Comparison of ENCODE assay signal across 8 cellular contexts in genomic region chr7:38358273-38358766, GRCh38.
DNase-seq lines count a peak whose midpoint lies in the region; ATAC-seq and TF ChIP-seq lines count a peak whose summit lies in the region.
"Not testable (repeated sequence)": the region's sequence is repeated elsewhere in the genome, so short reads cannot be mapped to it uniquely, and the experiment has no call there.

No MANE protein-coding gene starts in this region.

- intact Hi-C loops in activated B cell treated with CpG ODN at 0.5 μM for 24 hours (cut with micrococcal nuclease) = loop anchor here (2.0 kb wide), 1 partner anchor 16 kb away; no protein-coding TSS in a partner anchor
- intact Hi-C loops in activated naive CD4-positive, alpha-beta T cell treated with anti-CD3 and anti-CD28 coated beads for 36 hours (cut with micrococcal nuclease) = loop anchor here (1.0 kb wide), 1 partner anchor 13 kb away; no protein-coding TSS in a partner anchor

- CTCF ChIA-PET in activated B cell treated with CpG ODN at 0.5 μM for 24 hours (lab: Charles Lee) = interaction anchor here (0.7 to 2.7 kb wide), 7 partner anchors 9 to 143 kb away, joined by 5 to 12 read pairs (median 6); no protein-coding TSS in a partner anchor
- CTCF ChIA-PET in activated naive CD4-positive, alpha-beta T cell treated with anti-CD3 and anti-CD28 coated beads for 36 hours (lab: Charles Lee) = interaction anchor here (1.0 to 3.0 kb wide), 10 partner anchors 9 to 250 kb away, joined by 3 to 19 read pairs (median 4); no protein-coding TSS in a partner anchor

- not testable (repeated sequence) for H3K9me3 ChIP-seq in gastroesophageal sphincter, upper lobe of left lung

- whole genome bisulfite sequencing in gastroesophageal sphincter (ENCODE audit: low coverage in 1 of 2), 2 donors = 61 to 83% methylated on average over 2 to 5 of the region's 5 CpGs
- 70% methylated on average over 5 of the region's 5 CpGs for WGBS in upper lobe of left lung, 2 donors

- peak overlapping the region; percentile 79 for H3K4me3 Mint-ChIP-seq in activated B cell treated with CpG ODN at 0.5 μM for 24 hours
- H3K4me3 Mint-ChIP-seq in activated naive CD4-positive, alpha-beta T cell treated with anti-CD3 and anti-CD28 coated beads for 36 hours = peak overlapping the region; percentile 91
- H3K4me3 Mint-ChIP-seq in nephron = not testable (repeated sequence)

- H3K27ac ChIP-seq in gastroesophageal sphincter (peak overlapping the region in 1 of 4 donors; percentile 3), upper lobe of left lung (peak overlapping the region in 3 of 4 donors; percentile 38 to 75 (median 38))

- H3K36me3 ChIP-seq in gastroesophageal sphincter, upper lobe of left lung: not testable (repeated sequence)

- H3K27ac Mint-ChIP-seq in activated B cell treated with CpG ODN at 0.5 μM for 24 hours (peak overlapping the region; percentile 87), nephron (peak overlapping the region; percentile 10 to 30 (median 11))
- peak overlapping the region; percentile 94 for H3K27ac Mint-ChIP-seq in activated naive CD4-positive, alpha-beta T cell treated with anti-CD3 and anti-CD28 coated beads for 36 hours

- peak; percentile 36 for DNase-seq in NCI-H510A (lab: John Stamatoyannopoulos, UW)
- not testable (repeated sequence) for DNase-seq in activated B cell treated with CpG ODN at 0.5 μM for 24 hours
- DNase-seq in activated naive CD4-positive, alpha-beta T cell treated with anti-CD3 and anti-CD28 coated beads for 36 hours = peak; percentile 72
- DNase-seq in upper lobe of left lung = peak in 1 of 2 donors; percentile 35

- not testable (repeated sequence) for H3K9me3 Mint-ChIP-seq in activated B cell treated with CpG ODN at 0.5 μM for 24 hours; activated naive CD4-positive, alpha-beta T cell treated with anti-CD3 and anti-CD28 coated beads for 36 hours; nephron

- not testable (repeated sequence) for H3K36me3 Mint-ChIP-seq in activated B cell treated with CpG ODN at 0.5 μM for 24 hours (ENCODE audit: low read depth); nephron (ENCODE audit: low read depth)
- peaks cover 11% of the 10 kb centered on the region for H3K36me3 Mint-ChIP-seq in activated naive CD4-positive, alpha-beta T cell treated with anti-CD3 and anti-CD28 coated beads for 36 hours (ENCODE audit: low read depth)

- not testable (repeated sequence) for TF ChIP-seq POLR2A in gastroesophageal sphincter (IDR thresholded peaks at IDR 0.05); upper lobe of left lung (IDR thresholded peaks at IDR 0.05)

- H3K4me1 Mint-ChIP-seq in activated B cell treated with CpG ODN at 0.5 μM for 24 hours (peaks cover 60% of the 10 kb centered on the region), nephron (peaks cover 16% of the 10 kb centered on the region)
- peaks cover 38% of the 10 kb centered on the region for H3K4me1 Mint-ChIP-seq in activated naive CD4-positive, alpha-beta T cell treated with anti-CD3 and anti-CD28 coated beads for 36 hours (ENCODE audit: low read depth)

- H3K4me3 ChIP-seq in GM12875 (ENCODE audit: low read depth, low read length) (peak overlapping the region; percentile 39), upper lobe of left lung (peak overlapping the region in 1 of 4 donors; percentile 28)
- not testable (repeated sequence) for H3K4me3 ChIP-seq in gastroesophageal sphincter

- not testable (repeated sequence) for TF ChIP-seq CTCF in GM12875 (IDR thresholded peaks at IDR 0.05; ENCODE audit: borderline replicate concordance, insufficient read depth, low read depth, low read length); activated B cell treated with CpG ODN at 0.5 μM for 24 hours (IDR thresholded peaks at IDR 0.05); gastroesophageal sphincter (IDR thresholded peaks at IDR 0.05); nephron (IDR thresholded peaks at IDR 0.05; ENCODE audit: unreplicated experiment in 3 of 3); upper lobe of left lung (IDR thresholded peaks at IDR 0.05)

- POLR2A ChIA-PET in activated B cell treated with CpG ODN at 0.5 μM for 24 hours (lab: Charles Lee) = not testable (repeated sequence)

- H3K27me3 Mint-ChIP-seq in activated B cell treated with CpG ODN at 0.5 μM for 24 hours; activated naive CD4-positive, alpha-beta T cell treated with anti-CD3 and anti-CD28 coated beads for 36 hours (ENCODE audit: low read depth); nephron (ENCODE audit: low read depth): not testable (repeated sequence)

- not testable (repeated sequence) for H3K27me3 ChIP-seq in gastroesophageal sphincter, upper lobe of left lung

- H3K4me1 ChIP-seq in gastroesophageal sphincter = not testable (repeated sequence)
- H3K4me1 ChIP-seq in upper lobe of left lung = peaks cover 0 to 10% (median 5%) of the 10 kb centered on the region in 4 donors

- ATAC-seq in GM21723 (IDR thresholded peaks at IDR 0.05; ENCODE audit: unreplicated experiment) = peak; percentile 43
- peak; percentile 53 for ATAC-seq in activated B cell treated with CpG ODN at 0.5 μM for 24 hours (ENCODE audit: low read depth)
- ATAC-seq in gastroesophageal sphincter = peak; percentile 31
- ATAC-seq in upper lobe of left lung (ENCODE audit: low FRiP score in 2 of 2) = not testable (repeated sequence)

- TF ChIP-seq EP300 in gastroesophageal sphincter (IDR thresholded peaks at IDR 0.05); upper lobe of left lung (IDR thresholded peaks at IDR 0.05): not testable (repeated sequence)

Comparison
In these comparisons a context has a peak if more than half of its experiments do, and no peak if none do; other contexts are left out.
1. H3K27ac Mint-ChIP-seq: peak in every context shown above with its lines; median percentile 94 in activated naive CD4-positive, alpha-beta T cell treated with anti-CD3 and anti-CD28 coated beads for 36 hours; 87 in activated B cell treated with CpG ODN at 0.5 μM for 24 hours; 11 in nephron.